17 cellular contexts compared by ENCODE assay signal in the genomic region with DNA sequence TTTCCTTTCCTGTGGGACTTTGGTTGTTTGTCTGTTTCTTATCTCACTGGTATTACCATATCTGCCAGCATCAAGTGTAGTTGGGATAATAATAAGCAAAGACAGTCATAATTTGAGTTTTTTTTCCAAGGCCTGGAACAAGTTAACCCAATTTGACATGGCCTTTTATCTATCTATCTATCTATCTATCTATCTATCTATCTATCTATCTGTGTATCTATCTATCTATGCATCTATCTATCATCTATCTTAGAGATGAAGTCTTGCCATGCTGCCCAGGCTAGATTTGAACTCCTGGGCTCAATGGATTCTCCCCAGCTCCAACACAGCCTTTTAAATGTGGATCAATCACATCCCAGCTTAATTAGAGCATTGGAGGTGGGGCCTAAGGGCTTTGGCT.
DNase-seq lines count a peak whose midpoint lies in the region; TF ChIP-seq lines count a peak whose summit lies in the region.
"Had no signal": no experiment of that assay in that cellular context is flagged by ENCODE, and none has a peak within 500 bp of the region (broad histone marks: within the 10 kb centered on the region; RNA-seq: fewer than 3 reads in every experiment).

No MANE protein-coding gene starts in this region.

- H3K27me3 ChIP-seq in Karpas-422 (ENCODE audit: low read length) (no peaks in the 10 kb centered on the region), PC-9 (ENCODE audit: insufficient read depth, low read depth) (peaks cover 75% of the 10 kb centered on the region)
- H3K27me3 ChIP-seq: BLaER1 treated with 17β-estradiol and CSF1 and Interleukin-3, amounts not matched to agents 10 nM and 100 nM had no signal

- H3K9me2 ChIP-seq in Karpas-422 (replicated peaks; ENCODE audit: insufficient read depth, low read length) (no peaks in the 10 kb centered on the region), PC-9 (ENCODE audit: insufficient read depth) (no peaks in the 10 kb centered on the region)

- intact Hi-C loops in PC-9 (cut with micrococcal nuclease; ENCODE audit: unreplicated experiment) = no loop called here

- no peak overlapping the region for H3K4me2 ChIP-seq in Karpas-422 (ENCODE audit: low read depth, low read length, poor library complexity, severe bottlenecking)
- no peak overlapping the region for H3K4me2 ChIP-seq in PC-9
- H3K4me2 ChIP-seq: A549 had no signal

- H3F3A ChIP-seq in PC-9 (ENCODE audit: insufficient read depth, low read depth) = no peaks in the 10 kb centered on the region

- POLR2A ChIA-PET in PC-9 (lab: Charles Lee; ENCODE audit: unreplicated experiment) = no interaction called here

- H3K4me3 ChIP-seq in Karpas-422 (ENCODE audit: low read length) (no peak overlapping the region), PC-9 (no peak overlapping the region)
- H3K4me3 ChIP-seq: A549; BLaER1 treated with 17β-estradiol and CSF1 and Interleukin-3, amounts not matched to agents 10 nM and 100 nM had no signal

- H3K36me3 ChIP-seq in Karpas-422 (ENCODE audit: insufficient read depth, low read length) = no peaks in the 10 kb centered on the region
- H3K36me3 ChIP-seq in PC-9 (ENCODE audit: low read depth) = no peaks in the 10 kb centered on the region
- H3K36me3 ChIP-seq: BLaER1 treated with 17β-estradiol and CSF1 and Interleukin-3, amounts not matched to agents 10 nM and 100 nM had no signal

- H3K4me3 Mint-ChIP-seq in glutamatergic neuron (ENCODE audit: unreplicated experiment) = peak overlapping the region; percentile 12
- H3K4me3 Mint-ChIP-seq: B cell; CD4-positive, alpha-beta T cell; CD8-positive, alpha-beta T cell had no signal

- H3K27me3 Mint-ChIP-seq in glutamatergic neuron (ENCODE audit: unreplicated experiment) = peaks cover 9% of the 10 kb centered on the region

- H3K36me3 Mint-ChIP-seq in glutamatergic neuron (ENCODE audit: unreplicated experiment) = peaks cover 6% of the 10 kb centered on the region
- H3K36me3 Mint-ChIP-seq: CD8-positive, alpha-beta T cell had no signal

- no peak for TF ChIP-seq CTCF in glutamatergic neuron (IDR thresholded peaks at IDR 0.05; ENCODE audit: partially characterized antibody, unreplicated experiment)
- no peak for TF ChIP-seq CTCF in PC-9 (conservative IDR thresholded peaks at IDR 0.05)

- H3K27ac ChIP-seq in Karpas-422 (ENCODE audit: low read length) = peak overlapping the region; percentile 94
- H3K27ac ChIP-seq in PC-9 = no peak overlapping the region
- H3K27ac ChIP-seq: 22Rv1, A549, C4-2B had no signal

- H3K4me1 Mint-ChIP-seq in glutamatergic neuron (ENCODE audit: low read depth, unreplicated experiment) = peaks cover 11% of the 10 kb centered on the region
- H3K4me1 Mint-ChIP-seq: B cell had no signal

- peak; percentile 32 for DNase-seq in NCI-H82 (lab: John Stamatoyannopoulos, UW)
- DNase-seq in NCI-H82 treated with DMSO at 0.1 percent for 48 hours (lab: John Stamatoyannopoulos, UW; ENCODE audit: unreplicated experiment) = no peak
- DNase-seq in Karpas-422 = no peak
- DNase-seq in glutamatergic neuron = no peak
- DNase-seq in PC-9 = no peak
- DNase-seq: AML-193; Caco-2; Calu3; CD4-positive, alpha-beta T cell; CD8-positive, alpha-beta T cell; DMS79 treated with DMSO at 0.1 percent for 48 hours; GF-D8 had no signal

- H4K20me1 ChIP-seq in Karpas-422 (ENCODE audit: insufficient read depth, low read depth, low read length) (no peaks in the 10 kb centered on the region), PC-9 (ENCODE audit: insufficient read depth) (no peaks in the 10 kb centered on the region)

- H3K79me2 ChIP-seq in Karpas-422 (ENCODE audit: low read length) (no peaks in the 10 kb centered on the region), PC-9 (ENCODE audit: low read depth) (no peaks in the 10 kb centered on the region)

- H3K9me3 ChIP-seq in Karpas-422 (ENCODE audit: low read length) (no peaks in the 10 kb centered on the region), PC-9 (ENCODE audit: insufficient read depth, low read depth) (no peaks in the 10 kb centered on the region)
- H3K9me3 ChIP-seq: A549; BLaER1 treated with 17β-estradiol and CSF1 and Interleukin-3, amounts not matched to agents 10 nM and 100 nM; Caco-2 had no signal

- H2AFZ ChIP-seq in Karpas-422 (ENCODE audit: low read length) (no peak overlapping the region), PC-9 (no peak overlapping the region)

- H3K4me1 ChIP-seq in Karpas-422 (ENCODE audit: low read length) (peaks cover 84% of the 10 kb centered on the region), PC-9 (replicated peaks; ENCODE audit: insufficient read depth) (no peaks in the 10 kb centered on the region)
- H3K4me1 ChIP-seq: A549, Caco-2 had no signal

- no peak overlapping the region for H3K27ac Mint-ChIP-seq in glutamatergic neuron (ENCODE audit: unreplicated experiment)
- H3K27ac Mint-ChIP-seq: B cell; CD4-positive, alpha-beta T cell; CD8-positive, alpha-beta T cell had no signal

- peaks cover 11% of the 10 kb centered on the region for H3K9me3 Mint-ChIP-seq in glutamatergic neuron (ENCODE audit: unreplicated experiment)
- H3K9me3 Mint-ChIP-seq: CD4-positive, alpha-beta T cell; CD8-positive, alpha-beta T cell had no signal

- BruUV-seq in PC-9 (replicated peaks; lab: Mats Ljungman, UMichigan) = no TSS peak

- CTCF ChIA-PET in PC-9 (lab: Charles Lee) = no interaction called here

- H3K9ac ChIP-seq in Karpas-422 (ENCODE audit: low read length) = 0 out of 2 replicates have a peak overlapping the region, but pooled peaks have one; percentile 14
- H3K9ac ChIP-seq: BLaER1 treated with 17β-estradiol and CSF1 and Interleukin-3, amounts not matched to agents 10 nM and 100 nM had no signal
